27 cellular contexts compared by ENCODE assay signal in the genomic region with DNA sequence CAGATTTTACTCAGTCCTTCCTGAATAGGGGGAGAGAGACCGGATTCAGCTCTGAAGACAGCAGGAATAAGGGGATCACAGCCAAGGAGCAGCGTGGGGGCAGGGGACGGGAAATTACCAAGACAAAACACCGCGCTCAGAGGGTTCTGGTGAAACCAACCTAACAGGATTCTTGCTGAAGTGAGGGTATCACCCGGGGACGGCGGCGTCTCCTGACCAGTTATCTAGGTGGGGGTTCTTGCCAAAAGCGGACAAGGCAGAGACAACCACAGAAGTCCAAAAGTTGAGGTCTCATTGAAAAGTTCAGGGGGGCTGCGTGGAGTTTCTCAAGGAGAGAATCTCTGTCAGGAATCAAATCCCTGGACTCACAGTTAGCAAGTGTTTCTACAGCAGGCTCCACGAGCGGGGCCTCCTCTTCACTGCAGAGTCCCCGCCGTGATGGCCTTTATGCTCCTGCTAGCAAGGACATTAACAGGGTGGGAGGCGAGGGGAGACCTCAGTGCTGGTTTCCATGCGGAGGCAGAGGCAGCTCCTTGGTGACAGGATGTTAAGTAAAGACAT.
DNase-seq lines count a peak whose midpoint lies in the region; ATAC-seq, FAIRE-seq and TF ChIP-seq lines count a peak whose summit lies in the region.
"Had no signal": no experiment of that assay in that cellular context is flagged by ENCODE, and none has a peak within 500 bp of the region (broad histone marks: within the 10 kb centered on the region; RNA-seq: fewer than 3 reads in every experiment).

No MANE protein-coding gene starts in this region.

- no peaks in the 10 kb centered on the region for H3K9me3 ChIP-seq in iPS-18a (ENCODE audit: control insufficient read depth, low read depth, low read length)
- no peaks in the 10 kb centered on the region for H3K9me3 ChIP-seq in MG63
- H3K9me3 ChIP-seq: SJCRH30, stomach, transverse colon had no signal

- H3K4me1 Mint-ChIP-seq in activated naive CD8-positive, alpha-beta T cell treated with anti-CD3 and anti-CD28 coated beads, Interleukin-2, amount 10 ng/mL, durations not matched to agents 7 days and 5 days = no peaks in the 10 kb centered on the region
- no peaks in the 10 kb centered on the region for H3K4me1 Mint-ChIP-seq in activated naive CD8-positive, alpha-beta T cell treated with anti-CD3 and anti-CD28 coated beads, Interleukin-2, amount 50 U/mL, for 24 hours
- H3K4me1 Mint-ChIP-seq in neural crest cell = peaks cover 14% of the 10 kb centered on the region

- H3K27ac Mint-ChIP-seq in activated naive CD8-positive, alpha-beta T cell treated with anti-CD3 and anti-CD28 coated beads, Interleukin-2, amount 10 ng/mL, durations not matched to agents 7 days and 5 days = no peak overlapping the region
- no peak overlapping the region for H3K27ac Mint-ChIP-seq in activated naive CD8-positive, alpha-beta T cell treated with anti-CD3 and anti-CD28 coated beads, Interleukin-2, amount 50 U/mL, for 24 hours
- peak overlapping the region; percentile 83 for H3K27ac Mint-ChIP-seq in neural crest cell (ENCODE audit: unreplicated experiment)
- H3K27ac Mint-ChIP-seq: memory B cell; naive thymus-derived CD4-positive, alpha-beta T cell; T-cell had no signal

- no peak for FAIRE-seq in GM12891 (lab: Jason Lieb, UNC)
- FAIRE-seq: bronchial epithelial cell, RCC 7860 had no signal

- no peaks in the 10 kb centered on the region for H3K36me3 Mint-ChIP-seq in activated naive CD8-positive, alpha-beta T cell treated with anti-CD3 and anti-CD28 coated beads, Interleukin-2, amount 10 ng/mL, durations not matched to agents 7 days and 5 days
- H3K36me3 Mint-ChIP-seq in activated naive CD8-positive, alpha-beta T cell treated with anti-CD3 and anti-CD28 coated beads, Interleukin-2, amount 50 U/mL, for 24 hours (ENCODE audit: low read depth) = no peaks in the 10 kb centered on the region
- no peaks in the 10 kb centered on the region for H3K36me3 Mint-ChIP-seq in neural crest cell (ENCODE audit: low read depth)

- peak overlapping the region; percentile 96 for H3K27ac ChIP-seq in iPS-18a (ENCODE audit: low read length)
- H3K27ac ChIP-seq: SJCRH30, stomach, transverse colon had no signal

- peak overlapping the region; percentile 56 for H3K4me3 ChIP-seq in iPS-18a (ENCODE audit: low read length)
- H3K4me3 ChIP-seq in MG63 = no peak overlapping the region
- H3K4me3 ChIP-seq: SJCRH30, stomach, transverse colon had no signal

- peak; percentile 12 for DNase-seq in activated naive CD8-positive, alpha-beta T cell treated with anti-CD3 and anti-CD28 coated beads, Interleukin-2, amount 10 ng/mL, durations not matched to agents 7 days and 5 days
- no peak for DNase-seq in activated naive CD8-positive, alpha-beta T cell treated with anti-CD3 and anti-CD28 coated beads, Interleukin-2, amount 50 U/mL, for 24 hours
- no peak for DNase-seq in neural crest cell (ENCODE audit: low read depth, low spot score)
- DNase-seq in MG63 = no peak
- no peak for DNase-seq in GM12891 (ENCODE audit: insufficient read length, low spot score)
- no peak for DNase-seq in NCI-H2081 (lab: John Stamatoyannopoulos, UW)
- no peak for DNase-seq in NCI-H146 treated with DMSO at 0.1 percent for 48 hours (lab: John Stamatoyannopoulos, UW; ENCODE audit: unreplicated experiment)
- DNase-seq: activated naive CD4-positive, alpha-beta T cell treated with Interleukin-2 at 50 U/mL for 16 hours; activated T-cell treated with anti-CD3 and anti-CD28 coated beads, Interleukin-2, amount 50 U/mL, for 1 hour; amygdala; CD4-positive, alpha-beta memory T cell; cortex of kidney; MV-4-11; naive thymus-derived CD4-positive, alpha-beta T cell; NCI-H187; NCI-H526; SJCRH30; stimulated activated CD8-positive, alpha-beta memory T cell treated with anti-CD3 and anti-CD28 coated beads, Interleukin-4, amount 100 ng/mL, for 48 hours; stomach; T-cell; transverse colon had no signal

- POLR2A ChIA-PET in activated naive CD8-positive, alpha-beta T cell treated with anti-CD3 and anti-CD28 coated beads, Interleukin-2, amount 10 ng/mL, durations not matched to agents 7 days and 5 days (lab: Charles Lee) = no interaction called here

- no peaks in the 10 kb centered on the region for H3K9me3 Mint-ChIP-seq in activated naive CD8-positive, alpha-beta T cell treated with anti-CD3 and anti-CD28 coated beads, Interleukin-2, amount 10 ng/mL, durations not matched to agents 7 days and 5 days
- H3K9me3 Mint-ChIP-seq in activated naive CD8-positive, alpha-beta T cell treated with anti-CD3 and anti-CD28 coated beads, Interleukin-2, amount 50 U/mL, for 24 hours = no peaks in the 10 kb centered on the region
- H3K9me3 Mint-ChIP-seq in neural crest cell = no peaks in the 10 kb centered on the region
- H3K9me3 Mint-ChIP-seq: CD4-positive, alpha-beta memory T cell; memory B cell; naive thymus-derived CD4-positive, alpha-beta T cell; T-cell had no signal

- H3K4me3 Mint-ChIP-seq in activated naive CD8-positive, alpha-beta T cell treated with anti-CD3 and anti-CD28 coated beads, Interleukin-2, amount 10 ng/mL, durations not matched to agents 7 days and 5 days = no peak overlapping the region
- no peak overlapping the region for H3K4me3 Mint-ChIP-seq in activated naive CD8-positive, alpha-beta T cell treated with anti-CD3 and anti-CD28 coated beads, Interleukin-2, amount 50 U/mL, for 24 hours
- H3K4me3 Mint-ChIP-seq in neural crest cell = no peak overlapping the region
- H3K4me3 Mint-ChIP-seq: CD4-positive, alpha-beta memory T cell; memory B cell; naive thymus-derived CD4-positive, alpha-beta T cell; T-cell had no signal

- no peaks in the 10 kb centered on the region for H3K36me3 ChIP-seq in iPS-18a (ENCODE audit: control insufficient read depth, low read depth, low read length)
- no peaks in the 10 kb centered on the region for H3K36me3 ChIP-seq in MG63
- H3K36me3 ChIP-seq: SJCRH30, stomach, transverse colon had no signal

- H3K27me3 ChIP-seq in iPS-18a (ENCODE audit: control insufficient read depth, insufficient read depth, low read length) = no peaks in the 10 kb centered on the region
- peaks cover 2% of the 10 kb centered on the region; the same call in 1 of the 2 replicates for H3K27me3 ChIP-seq in MG63
- H3K27me3 ChIP-seq: transverse colon had no signal

- ATAC-seq in activated naive CD8-positive, alpha-beta T cell treated with anti-CD3 and anti-CD28 coated beads, Interleukin-2, amount 10 ng/mL, durations not matched to agents 7 days and 5 days (ENCODE audit: low read depth) = no peak
- no peak for ATAC-seq in activated naive CD8-positive, alpha-beta T cell treated with anti-CD3 and anti-CD28 coated beads, Interleukin-2, amount 50 U/mL, for 24 hours
- ATAC-seq: activated CD4-positive, CD25-positive, alpha-beta regulatory T cell treated with anti-CD3 and anti-CD28 coated beads, Interleukin-2, amount 50 U/mL, for 24 hours; naive thymus-derived CD4-positive, alpha-beta T cell; sciatic nerve; T-cell had no signal

- H3K4me1 ChIP-seq in iPS-18a (ENCODE audit: control insufficient read depth, low read depth, low read length) = peaks cover 33% of the 10 kb centered on the region
- H3K4me1 ChIP-seq: SJCRH30, stomach, transverse colon had no signal

- no peak for TF ChIP-seq CTCF in neural crest cell (conservative IDR thresholded peaks at IDR 0.05)

- no peak for TF ChIP-seq POLR2A in GM12891 (IDR thresholded peaks at IDR 0.05; ENCODE audit: low read depth, low read length)

- H3K27me3 Mint-ChIP-seq in activated naive CD8-positive, alpha-beta T cell treated with anti-CD3 and anti-CD28 coated beads, Interleukin-2, amount 10 ng/mL, durations not matched to agents 7 days and 5 days = no peaks in the 10 kb centered on the region
- no peaks in the 10 kb centered on the region for H3K27me3 Mint-ChIP-seq in activated naive CD8-positive, alpha-beta T cell treated with anti-CD3 and anti-CD28 coated beads, Interleukin-2, amount 50 U/mL, for 24 hours
- H3K27me3 Mint-ChIP-seq in neural crest cell (ENCODE audit: low read depth) = peaks cover 2% of the 10 kb centered on the region
- H3K27me3 Mint-ChIP-seq: CD4-positive, alpha-beta memory T cell; memory B cell; naive thymus-derived CD4-positive, alpha-beta T cell; T-cell had no signal

- H3K9ac ChIP-seq in iPS-18a (ENCODE audit: low read length) = peak overlapping the region; percentile 70

TF ChIP-seq in GM12891, 5 proteins besides CTCF, POLR2A, EP300 and RAD21:
- no peak for TF ChIP-seq POU2F2 (IDR thresholded peaks at IDR 0.05; ENCODE audit: low read depth, low read length)
- no peak for TF ChIP-seq PAX5 (IDR thresholded peaks at IDR 0.05; ENCODE audit: insufficient read depth, low read length, severe bottlenecking)
- TF ChIP-seq SPI1 (IDR thresholded peaks at IDR 0.05; ENCODE audit: low read depth, low read length) = no peak
- no peak for TF ChIP-seq TAF1 (IDR thresholded peaks at IDR 0.05; ENCODE audit: low read depth, low read length)
- no peak for TF ChIP-seq POLR2AphosphoS5 (IDR thresholded peaks at IDR 0.05; ENCODE audit: low read depth, low read length)
